In the genomic region with DNA sequence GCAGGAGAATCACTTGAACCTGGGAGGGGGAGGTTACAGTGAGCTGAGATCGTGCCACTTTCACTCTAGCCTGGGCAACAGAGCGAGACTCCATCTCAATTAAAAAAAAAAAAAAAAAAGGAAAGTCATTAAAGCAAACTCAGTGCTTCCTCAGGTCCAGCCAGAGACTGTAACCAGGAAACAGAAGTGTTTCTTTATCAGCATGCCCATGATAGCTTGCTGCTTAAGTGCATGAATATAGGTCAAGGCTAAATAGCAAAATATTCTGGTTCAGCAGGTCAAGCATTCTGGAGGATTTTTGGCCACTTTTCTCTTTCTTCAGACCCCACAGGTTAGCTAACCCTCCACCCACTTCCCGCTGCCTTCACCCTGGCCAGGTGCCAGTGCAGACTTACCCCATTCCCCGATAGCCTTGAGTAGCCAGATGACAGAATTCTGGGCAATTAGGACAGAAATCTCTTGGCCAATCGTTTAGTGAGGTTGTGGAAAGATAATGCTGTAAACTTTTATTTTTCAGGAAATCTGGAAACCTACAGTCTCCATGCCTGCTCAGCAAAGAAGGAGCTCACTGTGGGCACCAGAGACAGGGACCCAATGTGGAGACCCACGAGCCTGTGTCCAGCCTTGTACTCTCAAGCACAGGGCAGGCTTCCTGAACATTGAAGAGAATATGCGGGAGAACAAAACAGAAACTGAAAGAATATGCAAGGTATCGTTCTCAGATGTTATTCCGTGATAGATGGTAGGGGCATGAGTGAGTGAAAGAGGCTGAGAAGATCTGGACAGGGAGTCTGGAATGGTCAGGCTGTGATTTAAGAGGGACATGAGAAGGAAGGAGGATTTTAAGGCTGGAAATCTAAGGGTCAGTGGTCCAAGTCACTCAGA, we compare ENCODE assay signal across 9 cellular contexts. TPM values are rescaled to one million over a fixed set of nuclear protein-coding genes. Genes with fewer than 3 reads are reported as not detected.
DNase-seq lines count a peak whose midpoint lies in the region; ATAC-seq, FAIRE-seq and TF ChIP-seq lines count a peak whose summit lies in the region.
"Had no signal": no experiment of that assay in that cellular context is flagged by ENCODE, and none has a peak within 500 bp of the region (broad histone marks: within the 10 kb centered on the region; RNA-seq: fewer than 3 reads in every experiment).

No MANE protein-coding gene starts in this region.

- no peak for FAIRE-seq in A549 (lab: Jason Lieb, UNC)

- H3K9me3 ChIP-seq in A549 (no peaks in the 10 kb centered on the region), endocrine pancreas (ENCODE audit: control insufficient read depth, low read length) (no peaks in the 10 kb centered on the region)

- TF ChIP-seq EP300 in A549 (IDR thresholded peaks at IDR 0.05): no peak

- no peaks in the 10 kb centered on the region for H3K9me3 Mint-ChIP-seq in IgD-negative memory B cell

- CTCF ChIA-PET in A549 (lab: Yijun Ruan, JAX): no interaction called here
- CTCF ChIA-PET in RWPE1 (lab: Yijun Ruan, JAX): no interaction called here

- H3K27ac ChIP-seq in A549 (no peak overlapping the region), RWPE1 (no peak overlapping the region)

- no peak for TF ChIP-seq RAD21 in A549 (conservative IDR thresholded peaks at IDR 0.05 in 1 of 2, IDR thresholded peaks at IDR 0.05 in 1 of 2)

- no peak for TF ChIP-seq POLR2A in A549 (IDR thresholded peaks at IDR 0.05; ENCODE audit: low read length)
- no peak for TF ChIP-seq POLR2A in erythroblast (IDR thresholded peaks at IDR 0.05; ENCODE audit: low read length)

- peak overlapping the region in 1 of 3 donors; percentile 58 for H3K27ac Mint-ChIP-seq in IgD-negative memory B cell

- peak overlapping the region; percentile 67 for H3K4me2 ChIP-seq in A549

- no peak overlapping the region for H3K9ac ChIP-seq in endocrine pancreas (ENCODE audit: control insufficient read depth, insufficient read depth, low read length)

- H3K27me3 Mint-ChIP-seq in IgD-negative memory B cell: peaks cover 17% of the 10 kb centered on the region

- H3K36me3 Mint-ChIP-seq in IgD-negative memory B cell: no peaks in the 10 kb centered on the region

- TF ChIP-seq CTCF in A549 (IDR thresholded peaks at IDR 0.05) (no peak), RWPE1 (conservative IDR thresholded peaks at IDR 0.05; ENCODE audit: low read depth) (no peak)

- H3K4me1 ChIP-seq in A549: no peaks in the 10 kb centered on the region
- H3K4me1 ChIP-seq in endocrine pancreas (ENCODE audit: control insufficient read depth, insufficient read depth, low read length): no peaks in the 10 kb centered on the region

- peaks cover 4% of the 10 kb centered on the region for H3K27me3 ChIP-seq in endocrine pancreas (ENCODE audit: control insufficient read depth, insufficient read depth, low read length)

- POLR2A ChIA-PET in A549 (lab: Yijun Ruan, JAX) (no interaction called here), RWPE1 (lab: Yijun Ruan, JAX; ENCODE audit: low non-redundant PET) (no interaction called here)

- WGBS in A549 (ENCODE audit: missing lambda C conversion rate): 3% methylated on average over 9 of the region's 9 CpGs

- ATAC-seq in A549 (peak; percentile 51 to 56; a peak in 4 of 6 replicates), GM19035 (IDR thresholded peaks at IDR 0.05; ENCODE audit: unreplicated experiment) (peak; percentile 68)

- no peaks in the 10 kb centered on the region for H3K36me3 ChIP-seq in endocrine pancreas (ENCODE audit: control insufficient read depth, insufficient read depth, low read length)

- H3K4me1 Mint-ChIP-seq in IgD-negative memory B cell: peaks cover 1 to 15% (median 12%) of the 10 kb centered on the region in 3 donors

- peak overlapping the region; percentile 24; the same call in 1 of the 3 replicates for H3K4me3 ChIP-seq in A549
- H3K4me3 ChIP-seq in endocrine pancreas (ENCODE audit: control insufficient read depth, insufficient read depth, low read length): peak overlapping the region; percentile 4

- peak overlapping the region; percentile 9 to 92 (median 42) for H3K4me3 Mint-ChIP-seq in IgD-negative memory B cell

- no peak for DNase-seq in A549 (ENCODE audit: low read depth in 1 of 2, low spot score in 1 of 2)
- DNase-seq in erythroblast (lab: John Stamatoyannopoulos, UW): no peak
- DNase-seq in kidney tubule cell (ENCODE audit: low spot score): no peak
- DNase-seq in RWPE1 (ENCODE audit: low spot score): no peak
- DNase-seq in NCI-H2227 (lab: John Stamatoyannopoulos, UW; ENCODE audit: unreplicated experiment): no peak
- DNase-seq: NCI-H1694 treated with DMSO at 0.1 percent for 48 hours had no signal

TF ChIP-seq in A549, 52 proteins besides CTCF, POLR2A, EP300 and RAD21:
- TF ChIP-seq CHD4 (IDR thresholded peaks at IDR 0.05; ENCODE audit: borderline replicate concordance) (no peak), GATA3 (IDR thresholded peaks at IDR 0.05; ENCODE audit: borderline replicate concordance) (no peak), MYC (IDR thresholded peaks at IDR 0.05; ENCODE audit: borderline replicate concordance, low read length) (no peak), HOXB5 (CRISPR knock-in tag; IDR thresholded peaks at IDR 0.05) (no peak), CBX8 (IDR thresholded peaks at IDR 0.05) (no peak)
- TF ChIP-seq, protein P1, sequence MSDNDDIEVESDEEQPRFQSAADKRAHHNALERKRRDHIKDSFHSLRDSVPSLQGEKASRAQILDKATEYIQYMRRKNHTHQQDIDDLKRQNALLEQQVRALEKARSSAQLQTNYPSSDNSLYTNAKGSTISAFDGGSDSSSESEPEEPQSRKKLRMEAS (IDR thresholded peaks at IDR 0.05): no peak
- TF ChIP-seq, protein P2, sequence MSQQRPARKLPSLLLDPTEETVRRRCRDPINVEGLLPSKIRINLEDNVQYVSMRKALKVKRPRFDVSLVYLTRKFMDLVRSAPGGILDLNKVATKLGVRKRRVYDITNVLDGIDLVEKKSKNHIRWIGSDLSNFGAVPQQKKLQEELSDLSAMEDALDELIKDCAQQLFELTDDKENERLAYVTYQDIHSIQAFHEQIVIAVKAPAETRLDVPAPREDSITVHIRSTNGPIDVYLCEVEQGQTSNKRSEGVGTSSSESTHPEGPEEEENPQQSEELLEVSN (IDR thresholded peaks at IDR 0.05; ENCODE audit: borderline replicate concordance, low read depth): no peak

RNA-seq across cellular contexts. Expression of a gene that starts 4.2 kb away (rescaled TPM):
- polyA plus RNA-seq in A549 (2011; rRNA removed): not detected in 2 replicates
- polyA plus RNA-seq in A549 (2012; cell fraction: cytosol; rRNA removed): not detected in 2 replicates
- polyA plus RNA-seq in A549 (2012; cell fraction: nucleus; rRNA removed): not detected in 2 replicates
- not detected in 3 replicates for polyA plus RNA-seq in A549 (2017; fragmentation: RNase III; extraction: RNeasy Plus Mini Kit Qiagen cat#74134 plus additional on column Dnase treatment)
- polyA minus RNA-seq in A549 (2011; rRNA and poly(A)+ RNA removed): not detected in 2 replicates
- polyA plus RNA-seq in IgD-negative memory B cell: not detected
